15 cellular contexts compared by ENCODE assay signal in genomic region chr1:18297896-18298648, GRCh38.
"Had no signal": no experiment of that assay in that cellular context is flagged by ENCODE, and none has a peak within 500 bp of the region (broad histone marks: within the 10 kb centered on the region; RNA-seq: fewer than 3 reads in every experiment).

No MANE protein-coding gene starts in this region.

- H3K9me3 ChIP-seq: transverse colon had no signal

- ATAC-seq: foreskin keratinocyte; natural killer cell treated with Interleukin-12 subunit alpha and Interleukin-12 subunit beta and Interleukin-15 and Interleukin-18, amount 100 ng/mL, for 72 hours; right cardiac atrium had no signal

- H3K4me1 ChIP-seq: foreskin keratinocyte, transverse colon had no signal

- H3K36me3 ChIP-seq: brain microvascular endothelial cell, transverse colon had no signal

- H3K27me3 ChIP-seq: brain microvascular endothelial cell, foreskin keratinocyte had no signal

- DNase-seq: activated CD4-positive, alpha-beta T cell treated with anti-CD3 and anti-CD28 coated beads, Interleukin-2, amount 10 ng/mL, durations not matched to agents 7 days and 5 days; activated naive CD8-positive, alpha-beta T cell treated with anti-CD3 and anti-CD28 coated beads, Interleukin-2, amount 10 ng/mL, durations not matched to agents 7 days and 5 days; brain microvascular endothelial cell; cortex of kidney; effector CD8-positive, alpha-beta T cell; foreskin keratinocyte; glutamatergic neuron; hypothalamus; nucleus accumbens; right cardiac atrium; small intestine; stimulated activated CD4-positive, alpha-beta T cell treated with anti-CD3 and anti-CD28 coated beads, Interleukin-4, amount 100 ng/mL, for 24 hours; stimulated activated naive CD4-positive, alpha-beta T cell; transverse colon had no signal

- H3K27ac ChIP-seq: brain microvascular endothelial cell, foreskin keratinocyte, transverse colon had no signal

- H3K4me3 ChIP-seq: transverse colon had no signal
